In genomic region chr12:109053382-109054123, GRCh38 we compare ENCODE assay signal across 8 cellular contexts. TPM values are rescaled to one million over a fixed set of nuclear protein-coding genes. Genes with fewer than 3 reads are reported as not detected.
DNase-seq lines count a peak whose midpoint lies in the region; ATAC-seq, FAIRE-seq and TF ChIP-seq lines count a peak whose summit lies in the region.

No MANE protein-coding gene starts in this region.

- 22% methylated on average over 9 of the region's 9 CpGs for WGBS in thymus

- H3K9me3 ChIP-seq in mucosa of descending colon (no peaks in the 10 kb centered on the region), thymus (ENCODE audit: control insufficient read depth) (no peaks in the 10 kb centered on the region)

- H3K27ac Mint-ChIP-seq in chondrocyte (ENCODE audit: unreplicated experiment) = peak overlapping the region; percentile 65

- intact Hi-C loops in mucosa of descending colon (cut with DNase I, micrococcal nuclease) = no loop called here

- peak; percentile 47 for ATAC-seq in mucosa of descending colon
- ATAC-seq in GM21576 (IDR thresholded peaks at IDR 0.05; ENCODE audit: unreplicated experiment) = no peak

- H3K4me1 ChIP-seq in mucosa of descending colon (ENCODE audit: low read depth) (peaks cover 23% of the 10 kb centered on the region), thymus (ENCODE audit: control insufficient read depth, insufficient read depth, low read length) (peaks cover 3% of the 10 kb centered on the region)

- POLR2A ChIA-PET in GM10248 (lab: Yijun Ruan, JAX) = no interaction called here

- no peaks in the 10 kb centered on the region for H3K27me3 ChIP-seq in thymus (ENCODE audit: control insufficient read depth, insufficient read depth)

- peak overlapping the region; percentile 74 for H3K27ac ChIP-seq in thymus (ENCODE audit: low read depth)

- H3K27me3 Mint-ChIP-seq in chondrocyte (ENCODE audit: low read depth) = no peaks in the 10 kb centered on the region

- CTCF ChIA-PET in GM10248 (lab: Yijun Ruan, JAX) = no interaction called here

- no peaks in the 10 kb centered on the region for H3K36me3 ChIP-seq in mucosa of descending colon (ENCODE audit: low read depth)
- peaks cover 6% of the 10 kb centered on the region for H3K36me3 ChIP-seq in thymus (ENCODE audit: control insufficient read depth, insufficient read depth)

- peak; percentile 73 for DNase-seq in GM10248 (ENCODE audit: extremely low spot score)
- DNase-seq in HFF-Myc (ENCODE audit: extremely low read depth, low read depth) = no peak
- DNase-seq in RPMI8226 = peak; percentile 39
- DNase-seq in chondrocyte (ENCODE audit: low spot score) = no peak
- no peak for DNase-seq in mucosa of descending colon
- DNase-seq in D721Med (ENCODE audit: insufficient read length, low spot score) = no peak

- no peaks in the 10 kb centered on the region for H3K9me3 Mint-ChIP-seq in chondrocyte (ENCODE audit: low read depth)

- peaks cover 18% of the 10 kb centered on the region for H3K4me1 Mint-ChIP-seq in chondrocyte (ENCODE audit: low read depth)

- H3K4me3 ChIP-seq in HFF-Myc (replicated peaks; ENCODE audit: low read depth, low read length) = peak overlapping the region; percentile 73
- H3K4me3 ChIP-seq in mucosa of descending colon = no peak overlapping the region
- peak overlapping the region; percentile 99 for H3K4me3 ChIP-seq in thymus (ENCODE audit: low read length)

- H3K4me3 Mint-ChIP-seq in chondrocyte (ENCODE audit: unreplicated experiment) = peak overlapping the region; percentile 92

- no peak for TF ChIP-seq CTCF in GM10248 (IDR thresholded peaks at IDR 0.05; ENCODE audit: control extremely low read depth, extremely low read depth, low read depth, missing control alignments)
- TF ChIP-seq CTCF in HFF-Myc (IDR thresholded peaks at IDR 0.05; ENCODE audit: low read depth, low read length, missing control alignments) = no peak
- no peak for TF ChIP-seq CTCF in chondrocyte (IDR thresholded peaks at IDR 0.05)
- no peak for TF ChIP-seq CTCF in mucosa of descending colon (IDR thresholded peaks at IDR 0.05)
- TF ChIP-seq CTCF in D721Med (IDR thresholded peaks at IDR 0.05; ENCODE audit: insufficient read depth, missing control alignments) = no peak

- FAIRE-seq in D721Med (lab: Jason Lieb, UNC) = no peak

- peaks cover 3% of the 10 kb centered on the region for H3K36me3 Mint-ChIP-seq in chondrocyte (ENCODE audit: low read depth)

RNA-seq across cellular contexts. Expression of gene USP30, which starts 1.2 kb away (rescaled TPM):
- total RNA-seq in chondrocyte = 10.4 to 13.3 TPM (median 11.0 TPM) in 3 replicates
- 10 to 100 TPM; 18.2 to 32.0 (median 26.9) TPM for total RNA-seq in mucosa of descending colon
- polyA plus RNA-seq in thymus = 9.1 TPM

RNA-seq across cellular contexts. Expression of gene SVOP, which starts 32.7 kb away (rescaled TPM):
- total RNA-seq in chondrocyte (not detected in 3 replicates), mucosa of descending colon (1 to 10 TPM in 1 of 3 donors, under 1 TPM in 2; 0.26 to 1.7 (median 0.31) TPM)
- 0.14 TPM for polyA plus RNA-seq in thymus

RNA-seq across cellular contexts. Expression of gene ALKBH2, which starts 39.7 kb away (rescaled TPM):
- total RNA-seq in chondrocyte (10.6 to 13.1 TPM (median 12.7 TPM) in 3 replicates), mucosa of descending colon (10 to 100 TPM in 1 of 3 donors, 1 to 10 TPM in 2; 5.8 to 10.1 (median 7.5) TPM)
- 25.9 TPM for polyA plus RNA-seq in thymus

RNA-seq across cellular contexts. Expression of gene UNG, which starts 43.8 kb away (rescaled TPM):
- total RNA-seq in chondrocyte = 13.6 to 23.7 TPM (median 15.2 TPM) in 3 replicates
- 10 to 100 TPM; 22.1 to 39.4 (median 35.6) TPM for total RNA-seq in mucosa of descending colon
- polyA plus RNA-seq in thymus = 14.1 TPM

Comparison
In these comparisons a context has a peak if more than half of its experiments do, and no peak if none do; other contexts are left out.
1. DNase-seq: peak in GM10248 (single experiment) and RPMI8226 (single experiment); none in HFF-Myc (single experiment), chondrocyte (single experiment), mucosa of descending colon (0 of 3) and D721Med (single experiment).